In the genomic region with DNA sequence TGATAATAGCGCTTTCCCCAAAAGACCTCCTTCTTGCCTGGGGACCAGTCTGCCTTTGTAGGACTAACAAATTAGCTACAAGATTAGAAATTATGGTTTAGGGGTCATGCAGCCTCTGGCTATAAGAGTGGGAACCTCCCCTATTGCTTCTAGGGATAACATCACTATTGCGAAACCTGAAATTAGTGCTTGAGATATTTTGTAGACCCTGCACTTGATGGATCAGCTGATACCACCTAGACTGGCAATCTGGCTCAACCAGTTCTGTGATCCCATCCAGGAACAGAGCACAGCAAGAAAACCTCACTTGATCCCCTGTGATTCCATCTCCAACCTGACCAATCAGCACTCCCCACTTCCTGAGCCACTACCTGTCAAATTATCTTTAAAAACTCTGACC, we compare ENCODE assay signal across 15 cellular contexts. TPM values are rescaled to one million over a fixed set of nuclear protein-coding genes. Genes with fewer than 3 reads are reported as not detected.
"Had no signal": no experiment of that assay in that cellular context is flagged by ENCODE, and none has a peak within 500 bp of the region (broad histone marks: within the 10 kb centered on the region; RNA-seq: fewer than 3 reads in every experiment).

No MANE protein-coding gene starts in this region.

RNA-seq across cellular contexts. Expression of a gene that starts 15.7 kb away (rescaled TPM):
- total RNA-seq: activated B cell treated with CpG ODN at 0.5 μM for 24 hours; activated CD4-positive, alpha-beta memory T cell treated with anti-CD3 and anti-CD28 coated beads for 36 hours; activated CD4-positive, alpha-beta T cell treated with anti-CD3 and anti-CD28 coated beads, Interleukin-2, amount 10 ng/mL, durations not matched to agents 24 days and 14 days; activated CD8-positive, alpha-beta memory T cell treated with anti-CD3 and anti-CD28 coated beads for 36 hours; activated CD8-positive, alpha-beta T cell treated with anti-CD3 and anti-CD28 coated beads for 36 hours; activated naive CD4-positive, alpha-beta T cell treated with anti-CD3 and anti-CD28 coated beads for 36 hours; activated naive CD8-positive, alpha-beta T cell treated with anti-CD3 and anti-CD28 coated beads for 36 hours; activated T-cell treated with anti-CD3 and anti-CD28 coated beads, Interleukin-2, amount 50 U/mL, for 4 hours; activated T-cell treated with anti-CD3 and anti-CD28 coated beads, Interleukin-2, amount 50 U/mL, for 72 hours; activated T-helper 1 cell treated with anti-CD3 and anti-CD28 coated beads, Interleukin-12 subunit alpha, Interleukin-12 subunit beta, Interleukin-2, Interleukin-4 antibody, amounts not matched to agents 30 ng/mL and 10 ng/mL and 1 ng/mL, durations not matched to agents 14 hours and 24 hours and 36 hours; activated T-helper 17 cell treated with anti-CD3 and anti-CD28 coated beads, Interleukin-2, amount 50 U/mL, for 72 hours; astrocyte; cardiac septum; cerebellum had no signal
- polyA plus RNA-seq: aorta had no signal
